Comparison of ENCODE assay signal across 10 cellular contexts in the genomic region with DNA sequence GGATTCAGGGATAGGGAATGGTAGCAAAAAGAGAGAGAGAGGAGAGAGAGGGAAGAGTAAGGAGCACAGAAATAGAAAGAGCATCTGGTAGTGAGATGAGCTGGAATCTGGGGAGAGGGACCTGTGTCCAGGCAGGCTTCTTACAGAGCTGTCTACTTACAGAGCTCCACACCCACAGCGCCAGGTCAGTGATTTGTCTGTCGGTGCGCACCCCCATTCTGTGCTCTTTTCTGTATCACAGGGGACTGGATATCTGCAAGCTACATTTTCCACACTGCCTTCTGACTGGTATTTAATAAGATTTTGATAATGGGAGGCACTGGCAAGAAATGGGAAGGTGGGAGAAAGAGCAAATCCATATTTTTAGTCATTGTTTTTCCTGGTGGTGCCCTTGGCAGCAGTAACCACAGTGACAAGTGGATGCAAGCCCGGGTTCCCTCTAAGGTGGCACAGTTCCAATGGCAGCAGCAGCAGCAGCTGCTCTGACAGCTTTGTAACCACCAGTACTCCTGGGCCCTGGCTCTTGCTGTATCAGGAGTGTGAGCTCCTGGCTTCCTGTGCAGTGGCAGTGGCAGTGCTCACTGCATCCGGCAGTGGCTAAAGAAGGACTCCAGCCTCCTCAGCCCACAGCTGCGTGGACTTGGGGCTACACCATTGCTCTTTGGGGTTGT.
DNase-seq lines count a peak whose midpoint lies in the region; ATAC-seq and TF ChIP-seq lines count a peak whose summit lies in the region.
"Had no signal": no experiment of that assay in that cellular context is flagged by ENCODE, and none has a peak within 500 bp of the region (broad histone marks: within the 10 kb centered on the region; RNA-seq: fewer than 3 reads in every experiment).

No MANE protein-coding gene starts in this region.

- no peak overlapping the region for H3K4me3 ChIP-seq in stomach
- H3K4me3 ChIP-seq: lung, tibial nerve had no signal

- no peaks in the 10 kb centered on the region for H3K27me3 ChIP-seq in stomach
- H3K27me3 ChIP-seq: tibial nerve had no signal

- no peaks in the 10 kb centered on the region for H3K36me3 ChIP-seq in stomach
- H3K36me3 ChIP-seq: tibial nerve had no signal

- 55 to 63% (median 61%) methylated on average over 6 of the region's 6 CpGs for WGBS in stomach, 5 donors

- TF ChIP-seq EP300 in stomach (IDR thresholded peaks at IDR 0.05) = no peak

- no peak overlapping the region for H3K27ac ChIP-seq in stomach
- H3K27ac ChIP-seq: tibial nerve had no signal

- H3K9me3 ChIP-seq in stomach = no peaks in the 10 kb centered on the region
- H3K9me3 ChIP-seq: tibial nerve had no signal

- TF ChIP-seq POLR2A in stomach (IDR thresholded peaks at IDR 0.05) = no peak

- ATAC-seq in HG03342 (IDR thresholded peaks at IDR 0.05; ENCODE audit: unreplicated experiment) (no peak), GM19467 (IDR thresholded peaks at IDR 0.05; ENCODE audit: unreplicated experiment) (no peak), GM19397 (IDR thresholded peaks at IDR 0.05; ENCODE audit: unreplicated experiment) (no peak), GM21423 (IDR thresholded peaks at IDR 0.05; ENCODE audit: unreplicated experiment) (no peak)

- no peaks in the 10 kb centered on the region for H3K4me1 ChIP-seq in stomach
- H3K4me1 ChIP-seq: tibial nerve had no signal

- intact Hi-C loops in stomach (cut with DNase I; ENCODE audit: low total_unique reads) = no loop called here

- TF ChIP-seq CTCF in stomach (IDR thresholded peaks at IDR 0.05) = no peak

- DNase-seq in M059J (ENCODE audit: low read depth) (peak; percentile 78), RPMI8226 (peak; percentile 11), glomerular visceral epithelial cell (ENCODE audit: extremely low spot score) (peak; percentile 68), stomach (peak; percentile 32)

Comparison
In these comparisons a context has a peak if more than half of its experiments do, and no peak if none do; other contexts are left out.
1. DNase-seq: peak in every context shown above with its lines; median percentile 78 in M059J; 68 in glomerular visceral epithelial cell; 32 in stomach; 11 in RPMI8226.